In genomic region chr19:9931629-9932028, GRCh38 we compare ENCODE assay signal across 1 cellular context.
TF ChIP-seq lines count a peak whose summit lies in the region.

No MANE protein-coding gene starts in this region.

TF ChIP-seq in K562, 482 proteins besides CTCF, POLR2A, EP300 and RAD21 (continued from another document):
- TF ChIP-seq CREB3L1 (IDR thresholded peaks at IDR 0.05; ENCODE audit: borderline replicate concordance, low read depth) = no peak
- no peak for TF ChIP-seq ZNF696 (CRISPR knock-in tag; conservative IDR thresholded peaks at IDR 0.05)
- no peak for TF ChIP-seq TFE3 (CRISPR knock-in tag; IDR thresholded peaks at IDR 0.05)
- TF ChIP-seq ZBTB12 (CRISPR knock-in tag; IDR thresholded peaks at IDR 0.05) = no peak
- no peak for TF ChIP-seq TARDBP (IDR thresholded peaks at IDR 0.05)
- no peak for TF ChIP-seq SIN3A (IDR thresholded peaks at IDR 0.05; ENCODE audit: borderline replicate concordance in 2 of 2, control insufficient read depth in 1 of 2, low read depth in 2 of 2, low read length in 2 of 2)
- peak; percentile 75 for TF ChIP-seq ZNF121 (CRISPR knock-in tag; conservative IDR thresholded peaks at IDR 0.05)
